Comparison of ENCODE assay signal across 1 cellular context in the genomic region with DNA sequence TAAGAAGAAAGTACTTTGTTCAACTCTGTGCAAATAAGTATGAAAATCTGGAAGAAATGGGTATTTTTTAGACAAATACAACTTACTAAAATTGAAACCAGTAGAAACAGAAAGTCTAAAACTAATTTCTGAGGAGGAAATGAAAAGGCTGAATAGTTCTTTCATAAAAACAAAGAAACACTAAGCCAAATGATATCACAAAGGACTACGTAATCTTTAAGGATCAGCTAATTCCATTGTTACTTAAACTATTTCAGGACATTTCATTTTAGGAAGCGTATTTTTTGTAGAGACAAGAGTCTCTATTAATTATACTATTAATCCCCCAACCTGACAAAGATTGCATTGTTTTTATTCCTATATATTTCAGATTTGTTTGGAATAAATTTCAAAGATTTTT.
TF ChIP-seq lines count a peak whose summit lies in the region.

No MANE protein-coding gene starts in this region.

TF ChIP-seq in HepG2, 621 proteins besides CTCF, POLR2A, EP300 and RAD21 (continued from another document):
- no peak for TF ChIP-seq ZNF30 (CRISPR knock-in tag; IDR thresholded peaks at IDR 0.05)
- TF ChIP-seq RFX5 (IDR thresholded peaks at IDR 0.05; ENCODE audit: low read depth, low read length): no peak
- TF ChIP-seq MTA3 (CRISPR knock-in tag; IDR thresholded peaks at IDR 0.05): no peak
- no peak for TF ChIP-seq ARID3A (IDR thresholded peaks at IDR 0.05; ENCODE audit: low read depth, low read length)
- TF ChIP-seq ZNF597 (CRISPR knock-in tag; IDR thresholded peaks at IDR 0.05): no peak
- no peak for TF ChIP-seq THYN1 (CRISPR knock-in tag; IDR thresholded peaks at IDR 0.05; ENCODE audit: borderline replicate concordance, low read depth)
TF ChIP-seq in HepG2: peak in this region for 0.
